35 cellular contexts compared by ENCODE assay signal in genomic region chrX:50567636-50568035, GRCh38.
"Had no signal": no experiment of that assay in that cellular context is flagged by ENCODE, and none has a peak within 500 bp of the region (broad histone marks: within the 10 kb centered on the region; RNA-seq: fewer than 3 reads in every experiment).

No MANE protein-coding gene starts in this region.

- H3K9me3 ChIP-seq: MG63 had no signal

- H3K4me2 ChIP-seq: KMS-11 had no signal

- H3K36me3 ChIP-seq: MG63 had no signal

- H3K4me3 ChIP-seq: MG63 had no signal

- H3K27ac ChIP-seq: KMS-11 had no signal

- H3K9ac ChIP-seq: KMS-11 had no signal

- DNase-seq: Karpas-422, Kasumi-1, MG63, MM.1S, MV-4-11, NCI-H1048, NCI-H1092, NCI-H1092 treated with DMSO at 0.1 percent for 48 hours, NCI-H1105, NCI-H1105 treated with DMSO at 0.1 percent for 48 hours, NCI-H1417, NCI-H1417 treated with DMSO at 0.1 percent for 48 hours, NCI-H1436, NCI-H1436 treated with DMSO at 0.1 percent for 48 hours, NCI-H146, NCI-H1694, NCI-H1694 treated with DMSO at 0.1 percent for 48 hours, NCI-H187, NCI-H187 treated with DMSO at 0.1 percent for 48 hours, NCI-H1930, NCI-H2029, NCI-H2029 treated with DMSO at 0.1 percent for 48 hours, NCI-H2081, NCI-H2081 treated with DMSO at 0.1 percent for 48 hours, NCI-H2107, NCI-H2171, NCI-H2171 treated with DMSO at 0.1 percent for 48 hours, NCI-H2227 treated with DMSO at 0.1 percent for 48 hours, NCI-H226, NCI-H345, NCI-H446, NCI-H446 treated with DMSO at 0.1 percent for 48 hours, NCI-H510A, NCI-H510A treated with DMSO at 0.1 percent for 48 hours had no signal

- H3K27me3 ChIP-seq: MG63 had no signal
